In genomic region chr7:158955932-158956804, GRCh38 we compare ENCODE assay signal across 18 cellular contexts.
"Had no signal": no experiment of that assay in that cellular context is flagged by ENCODE, and none has a peak within 500 bp of the region (broad histone marks: within the 10 kb centered on the region; RNA-seq: fewer than 3 reads in every experiment).

No MANE protein-coding gene starts in this region.

- H3K27ac ChIP-seq: ascending aorta, colonic mucosa, SJCRH30, upper lobe of right lung had no signal

- DNase-seq: activated CD4-positive, alpha-beta memory T cell treated with anti-CD3 and anti-CD28 coated beads for 36 hours; activated CD4-positive, alpha-beta T cell treated with anti-CD3 and anti-CD28 coated beads for 36 hours; activated naive CD4-positive, alpha-beta T cell treated with anti-CD3 and anti-CD28 coated beads for 36 hours; activated T-cell treated with anti-CD3 and anti-CD28 coated beads, Interleukin-2, amount 50 U/mL, for 4 hours; colonic mucosa; erythroblast; immature natural killer cell; mesendoderm; SJCRH30; small intestine; stimulated activated CD4-positive, alpha-beta T cell treated with anti-CD3 and anti-CD28 coated beads, Interleukin-15, amount 100 ng/mL, for 24 hours; stimulated activated CD4-positive, alpha-beta T cell treated with anti-CD3 and anti-CD28 coated beads, Interleukin-2, amount 100 ng/mL, for 48 hours; T-helper 2 cell; testis; upper lobe of right lung had no signal

- H3K4me3 ChIP-seq: ascending aorta, colonic mucosa, SJCRH30, testis, upper lobe of right lung had no signal

- H3K27me3 Mint-ChIP-seq: activated CD4-positive, alpha-beta T cell treated with anti-CD3 and anti-CD28 coated beads for 36 hours had no signal

- H3K27ac Mint-ChIP-seq: activated CD4-positive, alpha-beta memory T cell treated with anti-CD3 and anti-CD28 coated beads for 36 hours; activated CD4-positive, alpha-beta T cell treated with anti-CD3 and anti-CD28 coated beads for 36 hours; activated naive CD4-positive, alpha-beta T cell treated with anti-CD3 and anti-CD28 coated beads for 36 hours; WTC11 had no signal

- H3K9me3 ChIP-seq: colonic mucosa, SJCRH30, testis, upper lobe of right lung had no signal

- H3K27me3 ChIP-seq: ascending aorta, colonic mucosa, SJCRH30, testis had no signal

- ATAC-seq: activated CD4-positive, alpha-beta T cell treated with anti-CD3 and anti-CD28 coated beads for 36 hours; activated T-cell treated with anti-CD3 and anti-CD28 coated beads, Interleukin-2, amount 50 U/mL, for 4 hours; naive thymus-derived CD8-positive, alpha-beta T cell; upper lobe of right lung; WTC11 had no signal

- H3K36me3 ChIP-seq: colonic mucosa, SJCRH30, upper lobe of right lung had no signal

- H3K4me3 Mint-ChIP-seq: activated CD4-positive, alpha-beta memory T cell treated with anti-CD3 and anti-CD28 coated beads for 36 hours; activated CD4-positive, alpha-beta T cell treated with anti-CD3 and anti-CD28 coated beads for 36 hours; activated naive CD4-positive, alpha-beta T cell treated with anti-CD3 and anti-CD28 coated beads for 36 hours; activated T-cell treated with anti-CD3 and anti-CD28 coated beads, Interleukin-2, amount 50 U/mL, for 4 hours; immature natural killer cell; WTC11 had no signal

- H3K4me1 ChIP-seq: colonic mucosa, SJCRH30, testis had no signal
